9 cellular contexts compared by ENCODE assay signal in the genomic region with DNA sequence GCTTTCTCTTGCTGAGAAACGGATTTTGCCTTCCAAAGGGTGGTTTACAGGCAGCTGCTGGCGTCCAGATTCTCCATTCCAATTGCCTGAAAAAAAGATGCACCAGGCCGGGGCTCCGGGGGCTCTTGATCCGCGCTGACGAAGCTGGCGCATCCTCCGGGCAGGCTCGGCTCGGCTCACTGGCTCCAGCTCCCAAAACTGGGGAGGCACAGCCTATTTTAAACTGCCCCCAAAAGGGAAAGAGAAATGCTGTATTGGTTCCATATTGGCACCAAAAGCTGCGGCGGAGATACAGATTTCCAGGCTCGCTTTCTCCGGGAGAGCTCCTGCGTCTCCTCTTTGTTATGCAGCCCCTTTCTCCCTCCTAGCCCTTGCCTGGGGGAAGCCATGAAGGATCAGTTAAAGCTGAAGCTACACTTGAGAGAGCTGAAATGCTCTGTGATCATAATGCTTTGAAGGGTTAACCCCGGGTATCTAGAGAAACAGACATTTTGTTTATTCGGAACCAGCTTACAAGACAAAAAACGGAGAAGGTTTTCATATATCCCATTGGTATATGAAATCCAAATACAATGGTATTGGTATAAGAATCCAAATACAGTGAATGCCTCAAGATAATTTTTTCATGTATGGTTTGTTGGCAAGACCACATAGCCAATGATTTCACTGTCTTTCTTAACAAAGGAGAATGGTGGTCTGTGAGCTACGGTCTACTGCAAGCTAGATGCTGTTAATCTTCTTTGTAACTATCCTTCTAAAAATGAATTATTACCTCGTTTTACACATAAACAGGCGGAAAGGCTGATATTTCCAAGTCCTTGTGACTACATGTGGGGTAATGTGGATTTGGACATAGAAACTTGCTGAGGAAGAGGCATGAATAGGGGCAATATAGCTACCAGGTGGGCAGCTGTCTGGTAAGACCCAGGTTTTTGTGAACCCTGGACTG. TPM values are rescaled to one million over a fixed set of nuclear protein-coding genes. Genes with fewer than 3 reads are reported as not detected.
A peak's percentile ranks its signal among the peaks of the same experiment; 100 is the strongest.
DNase-seq lines count a peak whose midpoint lies in the region; ATAC-seq and TF ChIP-seq lines count a peak whose summit lies in the region.
"Had no signal": no experiment of that assay in that cellular context is flagged by ENCODE, and none has a peak within 500 bp of the region (broad histone marks: within the 10 kb centered on the region; RNA-seq: fewer than 3 reads in every experiment).

No MANE protein-coding gene starts in this region.

- H3K4me3 Mint-ChIP-seq in chondrocyte (ENCODE audit: unreplicated experiment): peak overlapping the region; percentile 81
- peak overlapping the region; percentile 73 for H3K4me3 Mint-ChIP-seq in stimulated activated effector memory CD8-positive, alpha-beta T cell treated with anti-CD3 and anti-CD28 coated beads, Interleukin-12 subunit alpha, Interleukin-12 subunit beta, amount 100 ng/mL, for 72 hours

- TF ChIP-seq CTCF in GM12875 (IDR thresholded peaks at IDR 0.05; ENCODE audit: borderline replicate concordance, insufficient read depth, low read depth, low read length) (no peak), OCI-LY1 (IDR thresholded peaks at IDR 0.05; ENCODE audit: low read length) (no peak), chondrocyte (IDR thresholded peaks at IDR 0.05) (no peak), kidney epithelial cell (IDR thresholded peaks at IDR 0.05; ENCODE audit: insufficient read depth, low read length, poor library complexity, severe bottlenecking) (no peak)

- no peaks in the 10 kb centered on the region for H3K79me2 ChIP-seq in OCI-LY1 (ENCODE audit: insufficient read depth, low read length)

- peaks cover 5% of the 10 kb centered on the region for H3K4me1 ChIP-seq in OCI-LY1 (ENCODE audit: insufficient read depth, low read length, severe bottlenecking)

- H3K27ac Mint-ChIP-seq in chondrocyte (ENCODE audit: unreplicated experiment): no peak overlapping the region
- H3K27ac Mint-ChIP-seq in stimulated activated effector memory CD8-positive, alpha-beta T cell treated with anti-CD3 and anti-CD28 coated beads, Interleukin-12 subunit alpha, Interleukin-12 subunit beta, amount 100 ng/mL, for 72 hours: peak overlapping the region; percentile 40

- ATAC-seq in HG02642 (IDR thresholded peaks at IDR 0.05; ENCODE audit: poor library complexity, unreplicated experiment): peak; percentile 47
- ATAC-seq in stimulated activated effector memory CD8-positive, alpha-beta T cell treated with anti-CD3 and anti-CD28 coated beads, Interleukin-12 subunit alpha, Interleukin-12 subunit beta, amount 100 ng/mL, for 72 hours: peak; percentile 48
- ATAC-seq: Panc1 had no signal

- H3K27me3 ChIP-seq in OCI-LY1 (ENCODE audit: insufficient read depth, low read length): no peaks in the 10 kb centered on the region
- no peaks in the 10 kb centered on the region for H3K27me3 ChIP-seq in kidney epithelial cell (ENCODE audit: control insufficient read depth, insufficient read depth, low read length)

- H3K9me3 Mint-ChIP-seq in chondrocyte (ENCODE audit: low read depth): no peaks in the 10 kb centered on the region
- H3K9me3 Mint-ChIP-seq in stimulated activated effector memory CD8-positive, alpha-beta T cell treated with anti-CD3 and anti-CD28 coated beads, Interleukin-12 subunit alpha, Interleukin-12 subunit beta, amount 100 ng/mL, for 72 hours: no peaks in the 10 kb centered on the region

- 0 out of 2 replicates have a peak overlapping the region, but pooled peaks have one; percentile 15 for H2AFZ ChIP-seq in OCI-LY1 (ENCODE audit: low read length)

- peak overlapping the region; percentile 66 for H3K4me2 ChIP-seq in OCI-LY1 (ENCODE audit: low read length)

- H3K4me3 ChIP-seq in GM12875 (ENCODE audit: low read depth, low read length) (peak overlapping the region; percentile 95), OCI-LY1 (ENCODE audit: low read depth, low read length, poor library complexity, severe bottlenecking) (peak overlapping the region; percentile 53), kidney epithelial cell (ENCODE audit: low read depth, low read length) (peak overlapping the region; percentile 74)

- H3K27ac ChIP-seq in OCI-LY1 (ENCODE audit: low read depth, low read length, poor library complexity, severe bottlenecking): no peak overlapping the region

- H4K20me1 ChIP-seq in OCI-LY1 (ENCODE audit: insufficient read depth, low read length): no peaks in the 10 kb centered on the region

- DNase-seq in chondrocyte (ENCODE audit: low spot score) (no peak), kidney epithelial cell (ENCODE audit: low read depth) (no peak), NCI-H774 (lab: John Stamatoyannopoulos, UW) (no peak), RPMI8226 (no peak)
- DNase-seq in stimulated activated effector memory CD8-positive, alpha-beta T cell treated with anti-CD3 and anti-CD28 coated beads, Interleukin-12 subunit alpha, Interleukin-12 subunit beta, amount 100 ng/mL, for 72 hours (ENCODE audit: low spot score in 2 of 2): no peak

- H3F3A ChIP-seq in OCI-LY1 (ENCODE audit: insufficient read depth, low read length): no peaks in the 10 kb centered on the region

- no peaks in the 10 kb centered on the region for H3K9me3 ChIP-seq in OCI-LY1 (ENCODE audit: low read length)

- peaks cover 14% of the 10 kb centered on the region for H3K4me1 Mint-ChIP-seq in chondrocyte (ENCODE audit: low read depth)
- H3K4me1 Mint-ChIP-seq in stimulated activated effector memory CD8-positive, alpha-beta T cell treated with anti-CD3 and anti-CD28 coated beads, Interleukin-12 subunit alpha, Interleukin-12 subunit beta, amount 100 ng/mL, for 72 hours: peaks cover 5% of the 10 kb centered on the region

- H3K27me3 Mint-ChIP-seq in chondrocyte (ENCODE audit: low read depth): no peaks in the 10 kb centered on the region

- no peaks in the 10 kb centered on the region for H3K36me3 Mint-ChIP-seq in chondrocyte (ENCODE audit: low read depth)
- H3K36me3 Mint-ChIP-seq in stimulated activated effector memory CD8-positive, alpha-beta T cell treated with anti-CD3 and anti-CD28 coated beads, Interleukin-12 subunit alpha, Interleukin-12 subunit beta, amount 100 ng/mL, for 72 hours: no peaks in the 10 kb centered on the region

- H3K9me2 ChIP-seq in OCI-LY1 (ENCODE audit: low read depth, low read length): no peaks in the 10 kb centered on the region

- H3K36me3 ChIP-seq in OCI-LY1 (ENCODE audit: insufficient read depth, low read length) (no peaks in the 10 kb centered on the region), kidney epithelial cell (ENCODE audit: control insufficient read depth, insufficient read depth, low read length) (no peaks in the 10 kb centered on the region)

- no peak overlapping the region; the same call in 1 of the 2 replicates for H3K9ac ChIP-seq in OCI-LY1 (ENCODE audit: low read length)

RNA-seq across cellular contexts. Expression of a gene that starts 0.7 kb away (rescaled TPM):
- 1.7 to 1.8 TPM in 2 of 3 replicates, not detected in the other for total RNA-seq in chondrocyte
- 19.2 and 19.3 TPM in 2 replicates for total RNA-seq in kidney epithelial cell

RNA-seq across cellular contexts. Expression of a gene that starts 39.6 kb away (rescaled TPM):
- 0.07 TPM in 1 of 3 replicates, not detected in the others for total RNA-seq in chondrocyte
- 2.2 TPM in 1 of 2 replicates, not detected in the other for total RNA-seq in kidney epithelial cell
